9 cellular contexts compared by ENCODE assay signal in genomic region chr19:57946316-57946715, GRCh38. TPM values are rescaled to one million over a fixed set of nuclear protein-coding genes. Genes with fewer than 3 reads are reported as not detected.
DNase-seq lines count a peak whose midpoint lies in the region; ATAC-seq, FAIRE-seq and TF ChIP-seq lines count a peak whose summit lies in the region.
"Had no signal": no experiment of that assay in that cellular context is flagged by ENCODE, and none has a peak within 500 bp of the region (broad histone marks: within the 10 kb centered on the region; RNA-seq: fewer than 3 reads in every experiment).

No MANE protein-coding gene starts in this region.

- H2AK5ac ChIP-seq in mesendoderm (ENCODE audit: low read length): no peak overlapping the region

- SMC1A ChIA-PET in GM12878 (lab: Charles Lee; ENCODE audit: uncharacterized antibody, unreplicated experiment): no interaction called here

- no TSS peak for BruUV-seq in GM12878 (replicated peaks; lab: Mats Ljungman, UMichigan)

- H3K4me1 ChIP-seq in ACC112 (ENCODE audit: control insufficient read depth, insufficient read depth, low read length, unreplicated experiment): no peaks in the 10 kb centered on the region
- no peaks in the 10 kb centered on the region for H3K4me1 ChIP-seq in HAP-1
- H3K4me1 ChIP-seq in GM12878 (ENCODE audit: control insufficient read depth, insufficient read depth, low read length): no peaks in the 10 kb centered on the region
- H3K4me1 ChIP-seq in mesendoderm (ENCODE audit: control insufficient read depth, low read depth, low read length): peaks cover 8% of the 10 kb centered on the region

- H2BK120ac ChIP-seq in mesendoderm (ENCODE audit: low read depth, low read length): no peak overlapping the region

- POLR2A ChIA-PET in GM12878 (lab: Charles Lee): interaction anchor here (0.5 kb wide), 1 partner anchor 648 kb away, joined by 3 read pairs; no protein-coding TSS in a partner anchor

- TF ChIP-seq RAD21 in GM12878 (IDR thresholded peaks at IDR 0.05; ENCODE audit: insufficient read depth, low read depth, low read length): no peak

- H4K8ac ChIP-seq in mesendoderm (ENCODE audit: low read depth, low read length): no peak overlapping the region

- H2AFZ ChIP-seq in ACC112 (ENCODE audit: low read length, unreplicated experiment) (no peak overlapping the region), GM12878 (ENCODE audit: control insufficient read depth, low read depth, low read length) (no peak overlapping the region)

- no peak overlapping the region for H2BK5ac ChIP-seq in mesendoderm (ENCODE audit: low read length)

- H3K4me3 ChIP-seq in ACC112 (ENCODE audit: low read depth, low read length) (peak overlapping the region; percentile 89), HAP-1 (peak overlapping the region; percentile 58), GM12878 (peak overlapping the region; percentile 84), mesendoderm (ENCODE audit: low read length) (peak overlapping the region; percentile 93)

- in situ Hi-C loops in HAP-1 (cut with MboI; ENCODE audit: low sequenced_read_pairs) (no loop called here), GM12878 (cut with MboI) (no loop called here)

- no peak for TF ChIP-seq EP300 in GM12878 (IDR thresholded peaks at IDR 0.05; ENCODE audit: borderline replicate concordance in 1 of 2, control insufficient read depth in 1 of 2, low read depth in 2 of 2, low read length in 2 of 2)

- H3K27ac ChIP-seq in ACC112 (ENCODE audit: low read depth, low read length): no peak overlapping the region
- no peak overlapping the region for H3K27ac ChIP-seq in GM12878 (ENCODE audit: control insufficient read depth, insufficient read depth)
- no peak overlapping the region for H3K27ac ChIP-seq in mesendoderm (ENCODE audit: low read depth, low read length)
- H3K27ac ChIP-seq: neutrophil had no signal

- peak overlapping the region; percentile 76 for H3K4me2 ChIP-seq in GM12878 (ENCODE audit: control insufficient read depth, insufficient read depth)
- H3K4me2 ChIP-seq in mesendoderm (ENCODE audit: low read length): peak overlapping the region; percentile 74

- 67% methylated on average over 2 of the region's 2 CpGs for WGBS in GM12878 (ENCODE audit: insufficient coverage, insufficient replicate concordance, low lambda C conversion rate, missing lambda C conversion rate)
- WGBS in mesendoderm (ENCODE audit: extremely low coverage, insufficient coverage, low lambda C conversion rate): no CpG with 5 or more reads among the region's 2 CpGs

- H3K79me2 ChIP-seq in ACC112 (ENCODE audit: control insufficient read depth, insufficient read depth, low read length, unreplicated experiment) (peaks cover 44% of the 10 kb centered on the region), GM12878 (ENCODE audit: control insufficient read depth, insufficient read depth, low read length) (peaks cover 10% of the 10 kb centered on the region), mesendoderm (ENCODE audit: control insufficient read depth, insufficient read depth, low read length) (peaks cover 45% of the 10 kb centered on the region)

- RAD21 ChIA-PET in GM12878 (lab: Charles Lee; ENCODE audit: unreplicated experiment): no interaction called here

- no peak for TF ChIP-seq CTCF in GM12878 (IDR thresholded peaks at IDR 0.05 in 2 of 3, conservative IDR thresholded peaks at IDR 0.05 in 1 of 3; ENCODE audit: control insufficient read depth in 2 of 3, extremely low read depth in 1 of 3, insufficient read depth in 1 of 3, low read depth in 3 of 3, low read length in 3 of 3)

- CTCF ChIA-PET in GM12878 (lab: Yijun Ruan, JAX): no interaction called here

- TF ChIP-seq POLR2A in GM12878 (IDR thresholded peaks at IDR 0.05; ENCODE audit: low read depth, low read length): no peak

- no peak for FAIRE-seq in GM12878 (lab: Jason Lieb, UNC)

- DNase-seq in HAP-1 (ENCODE audit: low spot score in 2 of 2) (no peak), GM12878 (ENCODE audit: low read depth, low spot score) (no peak), mesendoderm (no peak), middle frontal gyrus (ENCODE audit: extremely low spot score, low spot score) (no peak), head of caudate nucleus (no peak), GM19240 (ENCODE audit: insufficient read length, low spot score) (no peak), NCI-H524 (lab: John Stamatoyannopoulos, UW) (no peak)

- no peak overlapping the region for H3K56ac ChIP-seq in mesendoderm (ENCODE audit: low read length)

- no peak overlapping the region for H2BK15ac ChIP-seq in mesendoderm (replicated peaks; ENCODE audit: low read depth)

- H4K20me1 ChIP-seq in GM12878 (ENCODE audit: control insufficient read depth, insufficient read depth): no peaks in the 10 kb centered on the region

- no peak overlapping the region for H3K18ac ChIP-seq in mesendoderm (ENCODE audit: low read length)

- H3K23ac ChIP-seq in mesendoderm (ENCODE audit: low read length): no peak overlapping the region

- H3K9me3 ChIP-seq in HAP-1 (peaks cover 16% of the 10 kb centered on the region), GM12878 (replicated peaks; ENCODE audit: control insufficient read depth, insufficient read depth, low read length) (peaks cover 37% of the 10 kb centered on the region)

- H4K5ac ChIP-seq in mesendoderm (ENCODE audit: low read length): no peak overlapping the region

- ATAC-seq in GM12878: no peak

- H3K9ac ChIP-seq in GM12878 (ENCODE audit: control insufficient read depth, insufficient read depth, low read length) (no peak overlapping the region), mesendoderm (ENCODE audit: low read length) (peak overlapping the region; percentile 82)

- peaks cover 29% of the 10 kb centered on the region for H3K36me3 ChIP-seq in ACC112 (ENCODE audit: insufficient read depth, low read length)
- peaks cover 11% of the 10 kb centered on the region for H3K36me3 ChIP-seq in HAP-1 (replicated peaks)
- peaks cover 8 to 11% of the 10 kb centered on the region in 2 experiments for H3K36me3 ChIP-seq in GM12878 (ENCODE audit: control insufficient read depth in 2 of 2, insufficient read depth in 2 of 2, low read length in 1 of 2)
- peaks cover 8% of the 10 kb centered on the region for H3K36me3 ChIP-seq in mesendoderm (ENCODE audit: control insufficient read depth, insufficient read depth, low read length)
- H3K36me3 ChIP-seq: neutrophil had no signal

- intact Hi-C loops in GM12878 (cut with micrococcal nuclease; ENCODE audit: unreplicated experiment): no loop called here
- intact Hi-C loops in head of caudate nucleus (cut with DNase I): loop anchor here (10.0 kb wide), 1 partner anchor 208 kb away; the partner anchor contains the start of gene ZNF329

- H3K79me1 ChIP-seq in mesendoderm (ENCODE audit: low read length): peaks cover 36% of the 10 kb centered on the region

- H3K27me3 ChIP-seq in ACC112 (ENCODE audit: insufficient read depth, low read length): no peaks in the 10 kb centered on the region
- H3K27me3 ChIP-seq in HAP-1 (ENCODE audit: low read depth): no peaks in the 10 kb centered on the region
- no peaks in the 10 kb centered on the region for H3K27me3 ChIP-seq in GM12878 (replicated peaks in 1 of 2; ENCODE audit: control insufficient read depth in 2 of 2, insufficient read depth in 2 of 2, low read length in 1 of 2)
- H3K27me3 ChIP-seq in mesendoderm (ENCODE audit: insufficient read depth, low read length, poor library complexity): no peaks in the 10 kb centered on the region
- H3K27me3 ChIP-seq: neutrophil had no signal

- H3K4ac ChIP-seq in mesendoderm (ENCODE audit: low read depth, low read length): no peak overlapping the region

RNA-seq across cellular contexts. Expression of gene ZNF256, which starts 1.2 kb away (rescaled TPM):
- total RNA-seq in GM12878 (2013; cell fraction: nucleolus; rRNA removed): 19.3 and 20.7 TPM in 2 replicates
- total RNA-seq in GM12878 (2014; rRNA removed): 3.3 and 3.8 TPM in 2 replicates
- total RNA-seq in GM12878 (2014; rRNA removed; fragmentation: Illumina TruSeq; extraction: Trizol): 7.5 and 7.6 TPM in 2 replicates
- 4.6 and 4.8 TPM in 2 replicates for total RNA-seq in GM12878 (2021)
- 8.6 TPM for polyA plus RNA-seq in GM12878 (2011; ENCODE audit: low read depth)
- 7.1 and 10.7 TPM in 2 replicates for polyA plus RNA-seq in GM12878 (2011; rRNA removed)
- polyA plus RNA-seq in GM12878 (2011; cell fraction: cytosol; rRNA removed): 4.1 and 4.5 TPM in 2 replicates
- polyA plus RNA-seq in GM12878 (2011; cell fraction: nucleus; rRNA removed): 6.7 and 8.1 TPM in 2 replicates
- polyA plus RNA-seq in GM12878 (2012): 7.0 and 8.6 TPM in 2 replicates
- polyA plus RNA-seq in GM12878 (2014; fragmentation: Illumina TruSeq; extraction: Trizol): 5.0 and 5.1 TPM in 2 replicates
- 1 to 10 TPM; 1.0 to 2.9 TPM for polyA plus RNA-seq in GM12878 (2014; fragmentation: Nextera tagmentation; extraction: Ambion mirVana)
- 4.1 and 4.8 TPM in 2 replicates for polyA plus RNA-seq in GM12878 (2014; rRNA removed)
- polyA plus RNA-seq in GM12878 (2016; fragmentation: Nextera tagmentation; extraction: Ambion mirVana): 1 to 10 TPM; 3.3 to 3.8 TPM
- polyA minus RNA-seq in GM12878 (2011; rRNA and poly(A)+ RNA removed): 7.1 and 10.8 TPM in 2 replicates
- polyA minus RNA-seq in GM12878 (2011; cell fraction: cytosol; rRNA and poly(A)+ RNA removed): 2.7 and 3.4 TPM in 2 replicates
- 4.8 and 6.8 TPM in 2 replicates for polyA minus RNA-seq in GM12878 (2011; cell fraction: nucleus; rRNA and poly(A)+ RNA removed)
- 7.7 TPM for polyA plus RNA-seq in mesendoderm (2013, experiment 1 of 2)
- polyA plus RNA-seq in mesendoderm (2013, experiment 2 of 2): 7.7 TPM

RNA-seq across cellular contexts. Expression of gene ZNF418, which starts 11.1 kb away (rescaled TPM):
- total RNA-seq in GM12878 (2013; cell fraction: nucleolus; rRNA removed): 31.4 and 34.5 TPM in 2 replicates
- total RNA-seq in GM12878 (2014; rRNA removed) (0.45 and 0.54 TPM in 2 replicates), GM12878 (2014; rRNA removed; fragmentation: Illumina TruSeq; extraction: Trizol) (1.2 and 1.3 TPM in 2 replicates), GM12878 (2021) (0.69 TPM in 2 replicates)
- 1.6 TPM for polyA plus RNA-seq in GM12878 (2011; ENCODE audit: low read depth)
- polyA plus RNA-seq in GM12878 (2011; rRNA removed) (1.2 and 2.5 TPM in 2 replicates), GM12878 (2014; fragmentation: Illumina TruSeq; extraction: Trizol) (0.59 and 2.0 TPM in 2 replicates), GM12878 (2014; fragmentation: Nextera tagmentation; extraction: Ambion mirVana) (under 1 TPM in 1 of 2 experiments, not detected in 1; 0.20 TPM), GM12878 (2014; rRNA removed) (0.53 and 1.3 TPM in 2 replicates), GM12878 (2016; fragmentation: Nextera tagmentation; extraction: Ambion mirVana) (1 to 10 TPM in 1 of 2 experiments, under 1 TPM in 1; 0.44 to 1.1 TPM)
- polyA plus RNA-seq in GM12878 (2011; cell fraction: cytosol; rRNA removed): 0.69 and 1.5 TPM in 2 replicates
- polyA plus RNA-seq in GM12878 (2011; cell fraction: nucleus; rRNA removed): 2.4 and 3.2 TPM in 2 replicates
- polyA plus RNA-seq in GM12878 (2012): 2.6 and 2.9 TPM in 2 replicates
- 2.1 and 2.6 TPM in 2 replicates for polyA minus RNA-seq in GM12878 (2011; rRNA and poly(A)+ RNA removed)
- polyA minus RNA-seq in GM12878 (2011; cell fraction: cytosol; rRNA and poly(A)+ RNA removed): 1.1 and 1.5 TPM in 2 replicates
- 0.73 and 3.1 TPM in 2 replicates for polyA minus RNA-seq in GM12878 (2011; cell fraction: nucleus; rRNA and poly(A)+ RNA removed)
- polyA plus RNA-seq in mesendoderm (2013, experiment 1 of 2): 4.5 TPM
- 4.9 TPM for polyA plus RNA-seq in mesendoderm (2013, experiment 2 of 2)

RNA-seq across cellular contexts. Expression of gene C19orf18, which starts 28.0 kb away (rescaled TPM):
- not detected in 2 replicates for total RNA-seq in GM12878 (2013; cell fraction: nucleolus; rRNA removed)
- not detected in 2 replicates for total RNA-seq in GM12878 (2014; rRNA removed)
- 0.28 TPM in 1 of 2 replicates, not detected in the other for total RNA-seq in GM12878 (2014; rRNA removed; fragmentation: Illumina TruSeq; extraction: Trizol)
- not detected in 2 replicates for total RNA-seq in GM12878 (2021)
- not detected for polyA plus RNA-seq in GM12878 (2011; ENCODE audit: low read depth)
- polyA plus RNA-seq in GM12878 (2011; rRNA removed): 0.12 TPM in 1 of 2 replicates, not detected in the other
- polyA plus RNA-seq in GM12878 (2011; cell fraction: cytosol; rRNA removed): not detected in 2 replicates
- not detected in 2 replicates for polyA plus RNA-seq in GM12878 (2011; cell fraction: nucleus; rRNA removed)
- 0.13 and 0.24 TPM in 2 replicates for polyA plus RNA-seq in GM12878 (2012)
- polyA plus RNA-seq in GM12878 (2014; fragmentation: Illumina TruSeq; extraction: Trizol): 0.30 TPM in 1 of 2 replicates, not detected in the other
- polyA plus RNA-seq in GM12878 (2014; fragmentation: Nextera tagmentation; extraction: Ambion mirVana): under 1 TPM in 1 of 2 experiments, not detected in 1; 0.21 TPM
- polyA plus RNA-seq in GM12878 (2014; rRNA removed): 0.29 TPM in 1 of 2 replicates, not detected in the other
- polyA plus RNA-seq in GM12878 (2016; fragmentation: Nextera tagmentation; extraction: Ambion mirVana): not detected
- polyA minus RNA-seq in GM12878 (2011; rRNA and poly(A)+ RNA removed): not detected in 2 replicates
- not detected in 2 replicates for polyA minus RNA-seq in GM12878 (2011; cell fraction: cytosol; rRNA and poly(A)+ RNA removed)
- polyA minus RNA-seq in GM12878 (2011; cell fraction: nucleus; rRNA and poly(A)+ RNA removed): not detected in 2 replicates
- polyA plus RNA-seq in mesendoderm (2013, experiment 1 of 2): 0.62 TPM
- polyA plus RNA-seq in mesendoderm (2013, experiment 2 of 2): 0.43 TPM

RNA-seq across cellular contexts. Expression of gene ZNF417, which starts 29.9 kb away (rescaled TPM):
- 63.3 and 63.4 TPM in 2 replicates for total RNA-seq in GM12878 (2013; cell fraction: nucleolus; rRNA removed)
- total RNA-seq in GM12878 (2014; rRNA removed) (11.2 and 12.7 TPM in 2 replicates), GM12878 (2014; rRNA removed; fragmentation: Illumina TruSeq; extraction: Trizol) (12.0 and 12.3 TPM in 2 replicates), GM12878 (2021) (11.5 and 11.9 TPM in 2 replicates)
- polyA plus RNA-seq in GM12878 (2011; ENCODE audit: low read depth): 5.3 TPM
- polyA plus RNA-seq in GM12878 (2011; rRNA removed) (13.6 and 17.0 TPM in 2 replicates), GM12878 (2014; fragmentation: Illumina TruSeq; extraction: Trizol) (6.2 and 7.3 TPM in 2 replicates), GM12878 (2014; fragmentation: Nextera tagmentation; extraction: Ambion mirVana) (1 to 10 TPM; 1.3 to 1.6 TPM), GM12878 (2014; rRNA removed) (5.5 and 7.3 TPM in 2 replicates), GM12878 (2016; fragmentation: Nextera tagmentation; extraction: Ambion mirVana) (1 to 10 TPM; 4.8 to 5.6 TPM)
- polyA plus RNA-seq in GM12878 (2011; cell fraction: cytosol; rRNA removed): 6.3 and 9.1 TPM in 2 replicates
- 15.9 and 16.0 TPM in 2 replicates for polyA plus RNA-seq in GM12878 (2011; cell fraction: nucleus; rRNA removed)
- polyA plus RNA-seq in GM12878 (2012): 5.7 and 6.0 TPM in 2 replicates
- polyA minus RNA-seq in GM12878 (2011; rRNA and poly(A)+ RNA removed): 15.4 and 17.6 TPM in 2 replicates
- 5.2 and 6.9 TPM in 2 replicates for polyA minus RNA-seq in GM12878 (2011; cell fraction: cytosol; rRNA and poly(A)+ RNA removed)
- polyA minus RNA-seq in GM12878 (2011; cell fraction: nucleus; rRNA and poly(A)+ RNA removed): 10.0 and 12.3 TPM in 2 replicates
- 5.0 TPM for polyA plus RNA-seq in mesendoderm (2013, experiment 1 of 2)
- polyA plus RNA-seq in mesendoderm (2013, experiment 2 of 2): 4.9 TPM

RNA-seq across cellular contexts. Expression of gene ZNF606, which starts 56.3 kb away (rescaled TPM):
- total RNA-seq in GM12878 (2013; cell fraction: nucleolus; rRNA removed): 51.9 and 58.1 TPM in 2 replicates
- total RNA-seq in GM12878 (2014; rRNA removed): 8.8 and 9.3 TPM in 2 replicates
- total RNA-seq in GM12878 (2014; rRNA removed; fragmentation: Illumina TruSeq; extraction: Trizol): 6.4 and 6.5 TPM in 2 replicates
- 10.5 and 10.6 TPM in 2 replicates for total RNA-seq in GM12878 (2021)
- polyA plus RNA-seq in GM12878 (2011; ENCODE audit: low read depth): 3.8 TPM
- 6.6 and 9.4 TPM in 2 replicates for polyA plus RNA-seq in GM12878 (2011; rRNA removed)
- polyA plus RNA-seq in GM12878 (2011; cell fraction: cytosol; rRNA removed): 6.0 and 7.3 TPM in 2 replicates
- polyA plus RNA-seq in GM12878 (2011; cell fraction: nucleus; rRNA removed): 12.5 and 12.6 TPM in 2 replicates
- polyA plus RNA-seq in GM12878 (2012): 6.3 and 6.7 TPM in 2 replicates
- 5.2 and 5.7 TPM in 2 replicates for polyA plus RNA-seq in GM12878 (2014; fragmentation: Illumina TruSeq; extraction: Trizol)
- 1 to 10 TPM; 2.2 TPM for polyA plus RNA-seq in GM12878 (2014; fragmentation: Nextera tagmentation; extraction: Ambion mirVana)
- 7.7 and 8.7 TPM in 2 replicates for polyA plus RNA-seq in GM12878 (2014; rRNA removed)
- polyA plus RNA-seq in GM12878 (2016; fragmentation: Nextera tagmentation; extraction: Ambion mirVana): 1 to 10 TPM; 9.1 to 9.3 TPM
- 5.9 and 8.6 TPM in 2 replicates for polyA minus RNA-seq in GM12878 (2011; rRNA and poly(A)+ RNA removed)
- polyA minus RNA-seq in GM12878 (2011; cell fraction: cytosol; rRNA and poly(A)+ RNA removed): 2.5 and 3.5 TPM in 2 replicates
- 12.9 and 20.3 TPM in 2 replicates for polyA minus RNA-seq in GM12878 (2011; cell fraction: nucleus; rRNA and poly(A)+ RNA removed)
- 7.3 TPM for polyA plus RNA-seq in mesendoderm (2013, experiment 1 of 2)
- polyA plus RNA-seq in mesendoderm (2013, experiment 2 of 2): 7.6 TPM
